ENCODE assay signal across 8 cellular contexts in the genomic region with DNA sequence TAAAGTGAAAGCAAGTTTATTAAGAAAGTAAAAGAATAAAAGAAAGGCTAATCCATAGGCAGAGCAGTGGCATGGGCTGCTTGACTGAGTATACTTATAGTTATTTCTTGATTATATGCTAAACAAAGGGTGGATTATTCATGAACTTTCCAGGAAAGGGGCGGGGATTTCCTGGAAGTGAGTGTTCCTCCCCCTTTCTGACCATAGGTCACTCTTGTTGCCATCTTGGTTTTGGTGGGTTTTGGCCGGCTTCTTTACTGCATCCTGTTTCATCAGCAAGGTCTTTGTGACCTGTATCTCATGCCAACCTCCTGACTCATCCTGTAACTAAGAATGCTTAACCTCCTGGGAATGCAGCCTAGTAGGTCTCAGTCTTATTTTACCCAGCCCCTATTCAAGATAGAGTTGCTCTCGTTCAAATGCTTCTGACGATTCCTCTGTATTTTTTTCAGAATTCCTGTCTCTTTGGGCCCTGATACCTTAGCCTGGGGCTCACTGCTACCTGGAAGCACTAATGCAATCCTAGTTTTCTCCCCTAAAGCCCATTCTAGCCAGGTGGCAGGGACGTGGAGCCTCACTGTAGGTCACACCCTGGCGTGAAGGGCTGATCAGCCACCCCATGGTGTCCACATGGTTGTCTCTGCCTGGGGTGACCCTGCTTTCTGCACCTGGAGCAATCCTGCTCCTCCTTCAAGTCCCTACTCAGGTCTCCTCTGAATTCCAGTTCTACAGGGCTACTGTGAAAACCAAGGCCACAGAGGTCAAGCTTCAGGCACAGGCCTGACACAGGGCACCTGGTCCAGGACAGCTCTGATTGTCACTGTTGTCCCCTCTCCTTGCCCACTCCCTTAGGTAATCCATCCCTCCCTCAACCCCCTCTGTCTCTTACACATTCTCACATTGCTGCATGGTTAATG. TPM values are rescaled to one million over a fixed set of nuclear protein-coding genes. Genes with fewer than 3 reads are reported as not detected.
DNase-seq lines count a peak whose midpoint lies in the region; ATAC-seq and TF ChIP-seq lines count a peak whose summit lies in the region.

No MANE protein-coding gene starts in this region.

- intact Hi-C loops in adrenal gland (cut with DNase I) = no loop called here

- WGBS in adrenal gland, 4 donors = 35 to 45% (median 40%) methylated on average over 6 of the region's 6 CpGs
- 48 to 49% methylated on average over 6 of the region's 6 CpGs for WGBS in tibial nerve, 2 donors

- DNase-seq in GM04504 (ENCODE audit: low read depth) (peak; percentile 92), adrenal gland (peak; percentile 77 to 96 (median 87)), tibial nerve (ENCODE audit: low spot score in 2 of 2) (peak in 1 of 2 donors; percentile 38), amygdala (lab: John Stamatoyannopoulos, UW) (no peak), GM19238 (ENCODE audit: insufficient read length, low spot score) (no peak)

- H3K4me3 ChIP-seq in adrenal gland (no peak overlapping the region), iPS-20b (ENCODE audit: low read length) (no peak overlapping the region), tibial nerve (no peak overlapping the region)

- TF ChIP-seq EP300 in tibial nerve (IDR thresholded peaks at IDR 0.05) = peak; percentile 13 to 69

- H3K27me3 ChIP-seq in adrenal gland (no peaks in the 10 kb centered on the region), iPS-20b (ENCODE audit: insufficient read depth, low read length) (peaks cover 6% of the 10 kb centered on the region; the same call in 1 of the 2 replicates), tibial nerve (no peaks in the 10 kb centered on the region)

- ATAC-seq in HG03439 (IDR thresholded peaks at IDR 0.05; ENCODE audit: unreplicated experiment) (peak; percentile 51), GM19455 (IDR thresholded peaks at IDR 0.05; ENCODE audit: unreplicated experiment) (no peak)

- H3K27ac ChIP-seq in adrenal gland = peak overlapping the region; percentile 35 to 93 (median 73)
- no peak overlapping the region for H3K27ac ChIP-seq in iPS-20b (ENCODE audit: low read length)
- H3K27ac ChIP-seq in tibial nerve = peak overlapping the region in 2 of 4 donors; percentile 46 to 53

- H3K4me1 ChIP-seq in adrenal gland (replicated peaks in 1 of 2) (peaks cover 15 to 21% of the 10 kb centered on the region in 2 donors), iPS-20b (ENCODE audit: insufficient read depth, low read length) (peaks cover 20% of the 10 kb centered on the region), tibial nerve (peaks cover 0 to 15% (median 0%) of the 10 kb centered on the region in 4 donors)

- H3K36me3 ChIP-seq in adrenal gland (replicated peaks in 1 of 2) (no peaks in the 10 kb centered on the region), iPS-20b (ENCODE audit: insufficient read depth, low read depth, low read length) (no peaks in the 10 kb centered on the region), tibial nerve (no peaks in the 10 kb centered on the region)

- H3K9me3 ChIP-seq in adrenal gland (replicated peaks in 1 of 3) (no peaks in the 10 kb centered on the region), iPS-20b (ENCODE audit: insufficient read depth, low read depth, low read length) (no peaks in the 10 kb centered on the region), tibial nerve (no peaks in the 10 kb centered on the region)

- TF ChIP-seq POLR2A in adrenal gland (IDR thresholded peaks at IDR 0.05) (peak in 1 of 2 donors; percentile 57), tibial nerve (IDR thresholded peaks at IDR 0.05) (no peak)

- TF ChIP-seq CTCF in adrenal gland (IDR thresholded peaks at IDR 0.05) (no peak), tibial nerve (IDR thresholded peaks at IDR 0.05) (no peak)

- peak overlapping the region; percentile 31; the same call in 1 of the 2 replicates for H3K9ac ChIP-seq in iPS-20b (ENCODE audit: low read depth, low read length)

RNA-seq across cellular contexts. Expression of gene SLC35F6, which starts 6.0 kb away (rescaled TPM):
- 10 to 100 TPM; 51.0 to 92.4 (median 68.3) TPM for total RNA-seq in adrenal gland
- 10 to 100 TPM; 20.0 to 49.8 (median 23.7) TPM for polyA plus RNA-seq in adrenal gland
- total RNA-seq in tibial nerve = 10 to 100 TPM; 30.1 to 51.6 (median 43.3) TPM

RNA-seq across cellular contexts. Expression of gene CENPA, which starts 27.7 kb away (rescaled TPM):
- total RNA-seq in adrenal gland = 1 to 10 TPM in 1 of 8 donors, under 1 TPM in 3, not detected in 4; 0.49 to 1.3 (median 0.83) TPM
- 1 to 10 TPM in 1 of 3 donors, under 1 TPM in 2; 0.20 to 1.1 (median 0.56) TPM for polyA plus RNA-seq in adrenal gland
- 1 to 10 TPM in 2 of 4 donors, not detected in 2; 3.3 to 3.5 TPM for total RNA-seq in tibial nerve

Comparison
In these comparisons a context has a peak if more than half of its experiments do, and no peak if none do; other contexts are left out.
1. DNase-seq: peak in GM04504 (single experiment) and adrenal gland (7 of 7); none in amygdala (0 of 56) and GM19238 (single experiment).